In genomic region chr1:48440786-48441185, GRCh38 we compare ENCODE assay signal across 2 cellular contexts. TPM values are rescaled to one million over a fixed set of nuclear protein-coding genes. Genes with fewer than 3 reads are reported as not detected.
"Had no signal": no experiment of that assay in that cellular context is flagged by ENCODE, and none has a peak within 500 bp of the region (broad histone marks: within the 10 kb centered on the region; RNA-seq: fewer than 3 reads in every experiment).

No MANE protein-coding gene starts in this region.

RNA-seq across cellular contexts. Expression of gene SPATA6, which starts 31.2 kb away (rescaled TPM):
- total RNA-seq: PC-9, SJSA1 had no signal
